8 cellular contexts compared by ENCODE assay signal in genomic region chr3:183698318-183698731, GRCh38. TPM values are rescaled to one million over a fixed set of nuclear protein-coding genes. Genes with fewer than 3 reads are reported as not detected.
DNase-seq lines count a peak whose midpoint lies in the region; ATAC-seq and TF ChIP-seq lines count a peak whose summit lies in the region.

No MANE protein-coding gene starts in this region.

- 0 to 1% (median 1%) methylated on average over 12 of the region's 12 CpGs for WGBS in adipose tissue, 3 donors

- peak overlapping the region; percentile 93 for H3K4me3 ChIP-seq in GM12875 (ENCODE audit: low read depth, low read length)

- peak overlapping the region; percentile 42 for H3K27ac ChIP-seq in adipose tissue (ENCODE audit: low read depth, low read length)

- ATAC-seq in HG02885 (IDR thresholded peaks at IDR 0.05; ENCODE audit: poor library complexity, unreplicated experiment) (peak; percentile 13), left ventricle myocardium superior (peak; percentile 60)

- intact Hi-C loops in left ventricle myocardium superior (cut with micrococcal nuclease): no loop called here

- DNase-seq in ACHN: peak; percentile 30
- peak; percentile 56 for DNase-seq in NOMO-1 treated with DMSO at 0.1 percent for 48 hours (lab: John Stamatoyannopoulos, UW; ENCODE audit: unreplicated experiment)
- peak; percentile 39 for DNase-seq in left ventricle myocardium superior
- DNase-seq in pons (ENCODE audit: low spot score): peak; percentile 50
- DNase-seq in NCI-H446 treated with DMSO at 0.1 percent for 48 hours (lab: John Stamatoyannopoulos, UW): no peak

- in situ Hi-C loops in ACHN (cut with HindIII; ENCODE audit: low pct_ligation_motif_present, low pct_unique_long_range_greater_than_20kb, low sequenced_read_pairs): no loop called here

- no peak for TF ChIP-seq CTCF in GM12875 (IDR thresholded peaks at IDR 0.05; ENCODE audit: borderline replicate concordance, insufficient read depth, low read depth, low read length)

RNA-seq across cellular contexts. Expression of gene YEATS2, which starts 0.7 kb away (rescaled TPM):
- 1 to 10 TPM; 4.8 to 5.4 (median 5.0) TPM for polyA plus RNA-seq in adipose tissue
- total RNA-seq in left ventricle myocardium superior: 8.8 TPM
